ENCODE assay signal across 8 cellular contexts in genomic region chr6:53062369-53062639, GRCh38. TPM values are rescaled to one million over a fixed set of nuclear protein-coding genes. Genes with fewer than 3 reads are reported as not detected.
DNase-seq lines count a peak whose midpoint lies in the region; ATAC-seq and TF ChIP-seq lines count a peak whose summit lies in the region.

No MANE protein-coding gene starts in this region.

- no peaks in the 10 kb centered on the region for H3K27me3 ChIP-seq in right lobe of liver
- H3K27me3 ChIP-seq in thyroid gland: no peaks in the 10 kb centered on the region

- TF ChIP-seq POLR2A in right lobe of liver (IDR thresholded peaks at IDR 0.05): no peak
- no peak for TF ChIP-seq POLR2A in thyroid gland (IDR thresholded peaks at IDR 0.05)

- H3K9me3 ChIP-seq in right lobe of liver: no peaks in the 10 kb centered on the region
- no peaks in the 10 kb centered on the region for H3K9me3 ChIP-seq in thyroid gland

- H3K27ac ChIP-seq in right lobe of liver (peak overlapping the region; percentile 85 to 94 (median 86)), thyroid gland (peak overlapping the region; percentile 86 to 94 (median 88))

- H3K4me3 ChIP-seq in right lobe of liver (peak overlapping the region; percentile 79 to 81 (median 80)), thyroid gland (replicated peaks in 1 of 3) (no peak overlapping the region)

- DNase-seq in activated T-cell treated with anti-CD3 and anti-CD28 coated beads, Interleukin-2, amount 50 U/mL, for 72 hours: no peak
- DNase-seq in activated T-cell treated with anti-CD3 and anti-CD28 coated beads, Interleukin-2, amount 50 U/mL, for 1 hour: no peak
- DNase-seq in right lobe of liver (no peak), thyroid gland (no peak), SHP77 (lab: John Stamatoyannopoulos, UW) (no peak), NOMO-1 treated with dmso at 0.1 percent for 144 hours (lab: John Stamatoyannopoulos, UW; ENCODE audit: unreplicated experiment) (no peak), EL (no peak)

- H3K36me3 Mint-ChIP-seq in activated T-cell treated with anti-CD3 and anti-CD28 coated beads, Interleukin-2, amount 50 U/mL, for 72 hours (ENCODE audit: insufficient read depth in 2 of 2): no peaks in the 10 kb centered on the region
- H3K36me3 Mint-ChIP-seq in activated naive CD8-positive, alpha-beta T cell: no peaks in the 10 kb centered on the region

- no peaks in the 10 kb centered on the region for H3K27me3 Mint-ChIP-seq in activated T-cell treated with anti-CD3 and anti-CD28 coated beads, Interleukin-2, amount 50 U/mL, for 72 hours (ENCODE audit: low read depth)
- H3K27me3 Mint-ChIP-seq in activated naive CD8-positive, alpha-beta T cell: no peaks in the 10 kb centered on the region

- 31% methylated on average over 4 of the region's 4 CpGs for WGBS in right lobe of liver (ENCODE audit: insufficient coverage, low coverage, low lambda C conversion rate, missing lambda C conversion rate)
- 23 to 30% methylated on average over 4 of the region's 4 CpGs for WGBS in thyroid gland, 2 donors

- H3K36me3 ChIP-seq in right lobe of liver: no peaks in the 10 kb centered on the region
- no peaks in the 10 kb centered on the region for H3K36me3 ChIP-seq in thyroid gland

- no peak for ATAC-seq in activated T-cell treated with anti-CD3 and anti-CD28 coated beads, Interleukin-2, amount 50 U/mL, for 72 hours (replicated peaks in 1 of 2)
- no peak for ATAC-seq in right lobe of liver

- TF ChIP-seq CTCF in right lobe of liver (IDR thresholded peaks at IDR 0.05) (no peak), thyroid gland (IDR thresholded peaks at IDR 0.05) (no peak)

- H3K27ac Mint-ChIP-seq in activated T-cell treated with anti-CD3 and anti-CD28 coated beads, Interleukin-2, amount 50 U/mL, for 72 hours: peak overlapping the region; percentile 84
- peak overlapping the region; percentile 83 for H3K27ac Mint-ChIP-seq in activated naive CD8-positive, alpha-beta T cell

- H3K4me1 ChIP-seq in right lobe of liver (peaks cover 0 to 40% (median 8%) of the 10 kb centered on the region in 4 donors), thyroid gland (peaks cover 19 to 39% of the 10 kb centered on the region in 2 donors)

- intact Hi-C loops in right lobe of liver (cut with DNase I) (no loop called here), thyroid gland (cut with DNase I) (no loop called here)

- H3K9me3 Mint-ChIP-seq in activated T-cell treated with anti-CD3 and anti-CD28 coated beads, Interleukin-2, amount 50 U/mL, for 72 hours: no peaks in the 10 kb centered on the region
- H3K9me3 Mint-ChIP-seq in activated naive CD8-positive, alpha-beta T cell (ENCODE audit: low read depth): no peaks in the 10 kb centered on the region

- peak overlapping the region; percentile 91 to 99 for H3K4me3 Mint-ChIP-seq in activated T-cell treated with anti-CD3 and anti-CD28 coated beads, Interleukin-2, amount 50 U/mL, for 72 hours
- peak overlapping the region; percentile 93 for H3K4me3 Mint-ChIP-seq in activated naive CD8-positive, alpha-beta T cell

- peaks cover 68% of the 10 kb centered on the region for H3K4me1 Mint-ChIP-seq in activated T-cell treated with anti-CD3 and anti-CD28 coated beads, Interleukin-2, amount 50 U/mL, for 72 hours (ENCODE audit: low read depth)
- peaks cover 69% of the 10 kb centered on the region for H3K4me1 Mint-ChIP-seq in activated naive CD8-positive, alpha-beta T cell (ENCODE audit: low read depth)

RNA-seq across cellular contexts. Expression of gene CILK1, which starts 0.7 kb away (rescaled TPM):
- total RNA-seq in activated T-cell treated with anti-CD3 and anti-CD28 coated beads, Interleukin-2, amount 50 U/mL, for 72 hours: 10 to 100 TPM; 14.0 to 17.7 TPM
- total RNA-seq in right lobe of liver: 1 to 10 TPM; 5.6 to 7.8 (median 6.9) TPM
- total RNA-seq in thyroid gland: 10 to 100 TPM; 10.5 to 17.4 (median 13.5) TPM

RNA-seq across cellular contexts. Expression of gene FBXO9, which starts 2.9 kb away (rescaled TPM):
- 100 to 1,000 TPM in 1 of 2 donors, 10 to 100 TPM in 1; 77.2 to 103 TPM for total RNA-seq in activated T-cell treated with anti-CD3 and anti-CD28 coated beads, Interleukin-2, amount 50 U/mL, for 72 hours
- total RNA-seq in right lobe of liver: 10 to 100 TPM; 24.6 to 78.7 (median 54.1) TPM
- total RNA-seq in thyroid gland: 10 to 100 TPM; 62.1 to 77.4 (median 76.4) TPM

Comparison
In these comparisons a context has a peak if more than half of its experiments do, and no peak if none do; other contexts are left out.
1. H3K4me3 ChIP-seq: peak in right lobe of liver (3 of 3); none in thyroid gland (0 of 3).